Comparison of ENCODE assay signal across 21 cellular contexts in genomic region chr20:52129611-52130010, GRCh38.
DNase-seq lines count a peak whose midpoint lies in the region; FAIRE-seq and TF ChIP-seq lines count a peak whose summit lies in the region.
"Had no signal": no experiment of that assay in that cellular context is flagged by ENCODE, and none has a peak within 500 bp of the region (broad histone marks: within the 10 kb centered on the region; RNA-seq: fewer than 3 reads in every experiment).

No MANE protein-coding gene starts in this region.

- no peak overlapping the region for H3K4ac ChIP-seq in neuronal stem cell (ENCODE audit: low read length)

- H3K18ac ChIP-seq in neuronal stem cell (ENCODE audit: low read length): no peak overlapping the region

- no peak overlapping the region for H2BK120ac ChIP-seq in neuronal stem cell (ENCODE audit: low read depth, low read length)

- H3K4me2 ChIP-seq in neuronal stem cell (ENCODE audit: insufficient read depth, low read length, poor library complexity, severe bottlenecking): no peak overlapping the region
- H3K4me2 ChIP-seq: BLaER1 treated with 17β-estradiol and CSF1 and Interleukin-3, amounts not matched to agents 10 nM and 100 nM; GM23338 had no signal

- no peaks in the 10 kb centered on the region for H3K27me3 Mint-ChIP-seq in osteocyte (ENCODE audit: unreplicated experiment)
- peaks cover 2% of the 10 kb centered on the region for H3K27me3 Mint-ChIP-seq in endothelial cell (ENCODE audit: unreplicated experiment)

- H3K36me3 ChIP-seq in esophagus muscularis mucosa (no peaks in the 10 kb centered on the region), neuronal stem cell (replicated peaks in 1 of 2; ENCODE audit: control insufficient read depth in 2 of 2, insufficient read depth in 2 of 2, low read length in 2 of 2) (no peaks in the 10 kb centered on the region)
- H3K36me3 ChIP-seq: BLaER1 treated with 17β-estradiol and CSF1 and Interleukin-3, amounts not matched to agents 10 nM and 100 nM had no signal

- DNase-seq in ELR (ENCODE audit: low read depth): peak; percentile 49
- DNase-seq in HTR-8/SVneo (ENCODE audit: insufficient read length, low spot score): no peak
- DNase-seq in esophagus muscularis mucosa (ENCODE audit: extremely low spot score): peak; percentile 80
- DNase-seq in osteocyte (ENCODE audit: extremely low spot score, unreplicated experiment): peak; percentile 75
- no peak for DNase-seq in endothelial cell (ENCODE audit: low spot score)
- DNase-seq in mesenteric fat pad (ENCODE audit: low spot score): no peak
- DNase-seq in neuronal stem cell (ENCODE audit: low spot score): no peak
- DNase-seq: Caco-2; CD4-positive, alpha-beta memory T cell; DMS 273 treated with DMSO at 0.1 percent for 48 hours; DMS79 treated with DMSO at 0.1 percent for 48 hours; GDM1; Kasumi-1; MM.1S; NCI-H1092; NCI-H1436; NCI-H1930; NCI-H510A treated with DMSO at 0.1 percent for 48 hours; NCI-H82 had no signal

- H3K4me3 Mint-ChIP-seq in osteocyte (ENCODE audit: unreplicated experiment) (no peak overlapping the region), endothelial cell (ENCODE audit: unreplicated experiment) (no peak overlapping the region)
- H3K4me3 Mint-ChIP-seq: CD4-positive, alpha-beta memory T cell; GM23338 had no signal

- no peak overlapping the region for H2BK15ac ChIP-seq in neuronal stem cell (ENCODE audit: low read length)

- intact Hi-C loops in esophagus muscularis mucosa (cut with DNase I): no loop called here

- H3K27ac ChIP-seq in esophagus muscularis mucosa (replicated peaks in 1 of 4) (no peak overlapping the region), neuronal stem cell (replicated peaks; ENCODE audit: low read length) (no peak overlapping the region)
- H3K27ac ChIP-seq: BLaER1 treated with 17β-estradiol and CSF1 and Interleukin-3, amounts not matched to agents 10 nM and 100 nM had no signal

- peak; percentile 87 for FAIRE-seq in HTR-8/SVneo (lab: Jason Lieb, UNC)

- H3K4me1 Mint-ChIP-seq in osteocyte (ENCODE audit: unreplicated experiment) (no peaks in the 10 kb centered on the region), endothelial cell (ENCODE audit: unreplicated experiment) (peaks cover 8% of the 10 kb centered on the region)
- H3K4me1 Mint-ChIP-seq: GM23338 had no signal

- no peak overlapping the region for H3K9ac ChIP-seq in neuronal stem cell (ENCODE audit: low read depth, low read length, poor library complexity)
- H3K9ac ChIP-seq: BLaER1 treated with 17β-estradiol and CSF1 and Interleukin-3, amounts not matched to agents 10 nM and 100 nM had no signal

- H4K91ac ChIP-seq in neuronal stem cell (ENCODE audit: low read depth, low read length, poor library complexity): no peak overlapping the region

- 86% methylated on average over 5 of the region's 5 CpGs for WGBS in esophagus muscularis mucosa
- WGBS in neuronal stem cell (ENCODE audit: extremely low coverage in 2 of 2, insufficient read length in 2 of 2, insufficient replicate concordance in 1 of 2), 2 donors: no CpG with 5 or more reads among the region's 5 CpGs

- H3K14ac ChIP-seq in neuronal stem cell (ENCODE audit: low read length): no peak overlapping the region

- no peak overlapping the region for H2BK12ac ChIP-seq in neuronal stem cell (ENCODE audit: low read length)

- H2AK5ac ChIP-seq in neuronal stem cell (ENCODE audit: low read depth, low read length): no peak overlapping the region

- no peak overlapping the region for H4K8ac ChIP-seq in neuronal stem cell (ENCODE audit: low read depth, low read length)

- TF ChIP-seq EP300 in esophagus muscularis mucosa (IDR thresholded peaks at IDR 0.05): no peak

- H3K27me3 ChIP-seq in esophagus muscularis mucosa: no peaks in the 10 kb centered on the region
- no peaks in the 10 kb centered on the region for H3K27me3 ChIP-seq in neuronal stem cell (ENCODE audit: control insufficient read depth in 3 of 3, insufficient read depth in 3 of 3, low read depth in 1 of 3, low read length in 3 of 3)
- H3K27me3 ChIP-seq: BLaER1 treated with 17β-estradiol and CSF1 and Interleukin-3, amounts not matched to agents 10 nM and 100 nM had no signal

- no peak overlapping the region for H3K23ac ChIP-seq in neuronal stem cell (ENCODE audit: low read depth, low read length, poor library complexity)

- H3K9me3 Mint-ChIP-seq in osteocyte (ENCODE audit: unreplicated experiment) (peaks cover 13% of the 10 kb centered on the region), endothelial cell (ENCODE audit: unreplicated experiment) (no peaks in the 10 kb centered on the region)
- H3K9me3 Mint-ChIP-seq: GM23338 had no signal

- TF ChIP-seq CTCF in esophagus muscularis mucosa (IDR thresholded peaks at IDR 0.05) (no peak), osteocyte (IDR thresholded peaks at IDR 0.05) (no peak), endothelial cell (IDR thresholded peaks at IDR 0.05; ENCODE audit: unreplicated experiment) (no peak)

- H2BK5ac ChIP-seq in neuronal stem cell (ENCODE audit: low read length): no peak overlapping the region

- H2AFZ ChIP-seq in neuronal stem cell (ENCODE audit: low read length): no peak overlapping the region
- H2AFZ ChIP-seq: GM23338 had no signal

- peaks cover 6% of the 10 kb centered on the region for H3K36me3 Mint-ChIP-seq in osteocyte (ENCODE audit: unreplicated experiment)
- H3K36me3 Mint-ChIP-seq in endothelial cell (ENCODE audit: low read depth, unreplicated experiment): no peaks in the 10 kb centered on the region
- H3K36me3 Mint-ChIP-seq: CD4-positive, alpha-beta memory T cell had no signal

- H3K4me1 ChIP-seq in esophagus muscularis mucosa (no peaks in the 10 kb centered on the region), neuronal stem cell (ENCODE audit: control insufficient read depth in 2 of 2, insufficient read depth in 1 of 2, low read depth in 1 of 2, low read length in 2 of 2) (no peaks in the 10 kb centered on the region)
- H3K4me1 ChIP-seq: Caco-2 had no signal

- H3K9me3 ChIP-seq in esophagus muscularis mucosa (peaks cover 0 to 5% (median 0%) of the 10 kb centered on the region in 4 donors), neuronal stem cell (replicated peaks in 1 of 2; ENCODE audit: control insufficient read depth in 2 of 2, insufficient read depth in 1 of 2, low read depth in 1 of 2, low read length in 2 of 2) (no peaks in the 10 kb centered on the region)
- H3K9me3 ChIP-seq: Caco-2 had no signal

- H3K79me1 ChIP-seq in neuronal stem cell (ENCODE audit: low read depth, low read length): no peaks in the 10 kb centered on the region

- H3K27ac Mint-ChIP-seq in osteocyte (ENCODE audit: unreplicated experiment) (no peak overlapping the region), endothelial cell (ENCODE audit: unreplicated experiment) (no peak overlapping the region)
- H3K27ac Mint-ChIP-seq: CD4-positive, alpha-beta memory T cell; GM23338 had no signal

- TF ChIP-seq POLR2A in esophagus muscularis mucosa (IDR thresholded peaks at IDR 0.05; ENCODE audit: low read depth): no peak

- H3K4me3 ChIP-seq in esophagus muscularis mucosa (no peak overlapping the region), neuronal stem cell (ENCODE audit: low read length in 2 of 2) (no peak overlapping the region)
- H3K4me3 ChIP-seq: BLaER1 treated with 17β-estradiol and CSF1 and Interleukin-3, amounts not matched to agents 10 nM and 100 nM; GM23338 had no signal

Comparison
In these comparisons a context has a peak if more than half of its experiments do, and no peak if none do; other contexts are left out.
1. DNase-seq: peak in ELR (single experiment), esophagus muscularis mucosa (single experiment) and osteocyte (single experiment); none in HTR-8/SVneo (single experiment), endothelial cell (single experiment), mesenteric fat pad (single experiment) and neuronal stem cell (single experiment).